ENCODE assay signal across 22 cellular contexts in genomic region chr18:30765247-30765646, GRCh38.
DNase-seq lines count a peak whose midpoint lies in the region; ATAC-seq, FAIRE-seq and TF ChIP-seq lines count a peak whose summit lies in the region.
"Had no signal": no experiment of that assay in that cellular context is flagged by ENCODE, and none has a peak within 500 bp of the region (broad histone marks: within the 10 kb centered on the region; RNA-seq: fewer than 3 reads in every experiment).

No MANE protein-coding gene starts in this region.

- CTCF ChIA-PET in MCF 10A (lab: Yijun Ruan, JAX): no interaction called here
- CTCF ChIA-PET in K562 (lab: Yijun Ruan, JAX; ENCODE audit: low intra/inter-chr PET ratio): no interaction called here

- POLR2A ChIA-PET in MCF 10A (lab: Yijun Ruan, JAX) (interaction anchor here (2.3 kb wide), 1 partner anchor 10 kb away, joined by 9 read pairs; no protein-coding TSS in a partner anchor), K562 (lab: Yijun Ruan, JAX) (interaction anchor here (1.6 kb wide), 1 partner anchor 16 kb away, joined by 3 read pairs; no protein-coding TSS in a partner anchor)

- no peak overlapping the region for H3K4me2 ChIP-seq in K562 (ENCODE audit: insufficient read depth, low read length)
- H3K4me2 ChIP-seq: BLaER1 had no signal

- H3K9me3 Mint-ChIP-seq in MCF 10A (ENCODE audit: unreplicated experiment) (no peaks in the 10 kb centered on the region), nephron progenitor cell (peaks cover 42% of the 10 kb centered on the region)

- no peaks in the 10 kb centered on the region for H3K4me1 Mint-ChIP-seq in MCF 10A (ENCODE audit: insufficient read depth, unreplicated experiment)
- H3K4me1 Mint-ChIP-seq in nephron progenitor cell: peaks cover 38% of the 10 kb centered on the region
- H3K4me1 Mint-ChIP-seq: B cell; CD4-positive, CD25-positive, alpha-beta regulatory T cell had no signal

- no peak for FAIRE-seq in K562 (lab: Jason Lieb, UNC)
- FAIRE-seq: A204.1, G401.6, GM12878, GM19239 had no signal

- H3K27me3 Mint-ChIP-seq in MCF 10A (ENCODE audit: insufficient read depth, unreplicated experiment): no peaks in the 10 kb centered on the region
- H3K27me3 Mint-ChIP-seq in nephron progenitor cell (ENCODE audit: low read depth, poor library complexity): no peaks in the 10 kb centered on the region
- H3K27me3 Mint-ChIP-seq: B cell; CD4-positive, CD25-positive, alpha-beta regulatory T cell had no signal

- TF ChIP-seq POLR2A in breast epithelium (IDR thresholded peaks at IDR 0.05) (no peak), K562 (conservative IDR thresholded peaks at IDR 0.05) (no peak)

- no peak for TF ChIP-seq RAD21 in K562 (CRISPR knock-in tag; conservative IDR thresholded peaks at IDR 0.05 in 1 of 2, IDR thresholded peaks at IDR 0.05 in 1 of 2)

- H3K27ac ChIP-seq in breast epithelium (no peak overlapping the region), K562 (ENCODE audit: extremely low read depth, low read depth, low read length) (no peak overlapping the region)
- H3K27ac ChIP-seq: 22Rv1, BLaER1, C4-2B, GM23248 had no signal

- H3K36me3 ChIP-seq in breast epithelium: no peaks in the 10 kb centered on the region
- H3K36me3 ChIP-seq in K562 (ENCODE audit: control insufficient read depth, insufficient read depth, low read length): no peaks in the 10 kb centered on the region
- H3K36me3 ChIP-seq: BLaER1 had no signal

- ATAC-seq in K562: no peak
- ATAC-seq: CD8-positive, alpha-beta T cell; GM12878; HCT116 had no signal

- H3K79me2 ChIP-seq in K562 (ENCODE audit: control insufficient read depth, insufficient read depth, low read length): no peaks in the 10 kb centered on the region

- H3K4me1 ChIP-seq in breast epithelium (no peaks in the 10 kb centered on the region), K562 (replicated peaks in 1 of 2; ENCODE audit: control insufficient read depth in 2 of 2, insufficient read depth in 2 of 2, low read length in 2 of 2) (no peaks in the 10 kb centered on the region)
- H3K4me1 ChIP-seq: BLaER1, Caco-2 had no signal

- 14% methylated on average over 4 of the region's 4 CpGs for WGBS in K562 (ENCODE audit: insufficient coverage, low coverage, missing lambda C conversion rate)

- no peaks in the 10 kb centered on the region for H3K9me1 ChIP-seq in K562 (ENCODE audit: control insufficient read depth, insufficient read depth, low read length)

- H3K27ac Mint-ChIP-seq in MCF 10A (ENCODE audit: low read depth, unreplicated experiment) (no peak overlapping the region), nephron progenitor cell (peak overlapping the region; percentile 87)
- H3K27ac Mint-ChIP-seq: B cell; CD4-positive, CD25-positive, alpha-beta regulatory T cell; CD8-positive, alpha-beta T cell; H9 had no signal

- H3K4me3 ChIP-seq in breast epithelium: no peak overlapping the region
- no peak overlapping the region for H3K4me3 ChIP-seq in K562
- H3K4me3 ChIP-seq: BLaER1, GM12878, GM23248 had no signal

- H3K27me3 ChIP-seq in breast epithelium: no peaks in the 10 kb centered on the region
- H3K27me3 ChIP-seq in K562 (ENCODE audit: control insufficient read depth in 2 of 2, insufficient read depth in 2 of 2, low read length in 2 of 2): no peaks in the 10 kb centered on the region
- H3K27me3 ChIP-seq: BLaER1 had no signal

- DNase-seq in MCF 10A (ENCODE audit: unreplicated experiment) (peak; percentile 27), breast epithelium (ENCODE audit: low spot score in 2 of 2) (no peak), K562 (ENCODE audit: extremely low read depth in 1 of 4, low spot score in 3 of 4) (no peak), nephron progenitor cell (no peak), NCI-H1105 (lab: John Stamatoyannopoulos, UW) (no peak), NCI-H82 treated with DMSO at 0.1 percent for 48 hours (lab: John Stamatoyannopoulos, UW; ENCODE audit: unreplicated experiment) (no peak)
- DNase-seq: Caco-2; CD4-positive, CD25-positive, alpha-beta regulatory T cell; CD8-positive, alpha-beta T cell; DMS153; DND-41; GM23248; H9 had no signal

- no peaks in the 10 kb centered on the region for H3K9me3 ChIP-seq in breast epithelium
- H3K9me3 ChIP-seq in K562 (replicated peaks; ENCODE audit: control insufficient read depth, insufficient read depth, low read depth, low read length): no peaks in the 10 kb centered on the region
- H3K9me3 ChIP-seq: BLaER1, Caco-2 had no signal

- no TSS peak for BruUV-seq in MCF 10A (replicated peaks; lab: Mats Ljungman, UMichigan)
- BruUV-seq in K562 (replicated peaks; lab: Mats Ljungman, UMichigan): no TSS peak

- TF ChIP-seq EP300 in K562 (IDR thresholded peaks at IDR 0.05; ENCODE audit: low read length): no peak

- H2AFZ ChIP-seq in K562 (ENCODE audit: low read depth, low read length): no peak overlapping the region
- H2AFZ ChIP-seq: GM23248 had no signal

- no peaks in the 10 kb centered on the region for H4K20me1 ChIP-seq in K562 (replicated peaks; ENCODE audit: control insufficient read depth, insufficient read depth, low read length)
- H4K20me1 ChIP-seq: BLaER1 had no signal

- H3K9ac ChIP-seq in K562 (ENCODE audit: insufficient read depth in 1 of 2, low read depth in 2 of 2, low read length in 2 of 2): no peak overlapping the region
- H3K9ac ChIP-seq: BLaER1, GM23248 had no signal

- H3K4me3 Mint-ChIP-seq in MCF 10A (ENCODE audit: unreplicated experiment) (no peak overlapping the region), nephron progenitor cell (no peak overlapping the region)
- H3K4me3 Mint-ChIP-seq: B cell; CD4-positive, CD25-positive, alpha-beta regulatory T cell; CD8-positive, alpha-beta T cell; H9 had no signal

- H3K36me3 Mint-ChIP-seq in MCF 10A (ENCODE audit: insufficient read depth, unreplicated experiment): no peaks in the 10 kb centered on the region
- H3K36me3 Mint-ChIP-seq in nephron progenitor cell (ENCODE audit: low read depth): peaks cover 36% of the 10 kb centered on the region
- H3K36me3 Mint-ChIP-seq: CD4-positive, CD25-positive, alpha-beta regulatory T cell; CD8-positive, alpha-beta T cell had no signal

- no peak for TF ChIP-seq CTCF in MCF 10A (IDR thresholded peaks at IDR 0.05; ENCODE audit: unreplicated experiment)
- no peak for TF ChIP-seq CTCF in breast epithelium (IDR thresholded peaks at IDR 0.05)
- TF ChIP-seq CTCF in K562 (IDR thresholded peaks at IDR 0.05 in 2 of 3, conservative IDR thresholded peaks at IDR 0.05 in 1 of 3; ENCODE audit: insufficient read depth in 2 of 3, low read depth in 1 of 3, low read length in 3 of 3): no peak
- TF ChIP-seq CTCF in nephron progenitor cell (IDR thresholded peaks at IDR 0.05): no peak

- intact Hi-C loops in MCF 10A (cut with micrococcal nuclease) (no loop called here), breast epithelium (cut with DNase I; ENCODE audit: low total_unique reads) (no loop called here), K562 (cut with micrococcal nuclease) (no loop called here)

- in situ Hi-C loops in K562 (cut with MboI): no loop called here

TF ChIP-seq in K562, 482 proteins besides CTCF, POLR2A, EP300 and RAD21:
- TF ChIP-seq, protein P1, sequence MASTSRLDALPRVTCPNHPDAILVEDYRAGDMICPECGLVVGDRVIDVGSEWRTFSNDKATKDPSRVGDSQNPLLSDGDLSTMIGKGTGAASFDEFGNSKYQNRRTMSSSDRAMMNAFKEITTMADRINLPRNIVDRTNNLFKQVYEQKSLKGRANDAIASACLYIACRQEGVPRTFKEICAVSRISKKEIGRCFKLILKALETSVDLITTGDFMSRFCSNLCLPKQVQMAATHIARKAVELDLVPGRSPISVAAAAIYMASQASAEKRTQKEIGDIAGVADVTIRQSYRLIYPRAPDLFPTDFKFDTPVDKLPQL (IDR thresholded peaks at IDR 0.05; ENCODE audit: extremely low read depth, insufficient read length): no peak
- TF ChIP-seq CEBPB (tag; IDR thresholded peaks at IDR 0.05): peak; percentile 84
- no peak for TF ChIP-seq GATAD2A (IDR thresholded peaks at IDR 0.05)
- TF ChIP-seq CEBPG (CRISPR knock-in tag; IDR thresholded peaks at IDR 0.05): no peak
- TF ChIP-seq CEBPG (tag; conservative IDR thresholded peaks at IDR 0.05 in 1 of 2, IDR thresholded peaks at IDR 0.05 in 1 of 2): peak in 1 of 2 experiments; percentile 78; a peak in 2 of 4 replicates
TF ChIP-seq in K562: peak in this region for 2.
